Comparison of ENCODE assay signal across 19 cellular contexts in genomic region chr14:54785111-54785777, GRCh38.
DNase-seq lines count a peak whose midpoint lies in the region; ATAC-seq and TF ChIP-seq lines count a peak whose summit lies in the region.
"Had no signal": no experiment of that assay in that cellular context is flagged by ENCODE, and none has a peak within 500 bp of the region (broad histone marks: within the 10 kb centered on the region; RNA-seq: fewer than 3 reads in every experiment).

No MANE protein-coding gene starts in this region.

- H3K36me3 ChIP-seq in liver (ENCODE audit: control insufficient read depth in 4 of 4, insufficient read depth in 3 of 4, low read depth in 1 of 4, low read length in 3 of 4), result peaks cover 2 to 20% (median 14%) of the 10 kb centered on the region in 4 donors
- no peaks in the 10 kb centered on the region for H3K36me3 ChIP-seq in CD8-positive, alpha-beta memory T cell (ENCODE audit: insufficient read depth, low read length)

- intact Hi-C loops in activated CD4-positive, alpha-beta T cell treated with anti-CD3 and anti-CD28 coated beads for 36 hours (cut with DNase I, micrococcal nuclease), result no loop called here

- peak overlapping the region in 1 of 3 donors; percentile 16 for H3K4me3 ChIP-seq in liver (ENCODE audit: low read depth in 1 of 3, low read length in 3 of 3)
- no peak overlapping the region for H3K4me3 ChIP-seq in CD8-positive, alpha-beta memory T cell (ENCODE audit: low read length)
- H3K4me3 ChIP-seq: hepatocyte had no signal

- H3K4me1 ChIP-seq in liver (ENCODE audit: control insufficient read depth in 4 of 4, insufficient read depth in 4 of 4, low read length in 3 of 4), result peaks cover 4 to 53% (median 27%) of the 10 kb centered on the region in 4 donors
- no peaks in the 10 kb centered on the region for H3K4me1 ChIP-seq in CD8-positive, alpha-beta memory T cell (ENCODE audit: insufficient read depth, low read length)
- H3K4me1 ChIP-seq: Caco-2 had no signal

- H3K27ac ChIP-seq in liver (ENCODE audit: low read depth in 1 of 2, low read length in 2 of 2), result peak overlapping the region; percentile 95 to 97
- H3K27ac ChIP-seq in CD8-positive, alpha-beta memory T cell (ENCODE audit: low read depth, low read length), result no peak overlapping the region
- H3K27ac ChIP-seq: hepatocyte had no signal

- CTCF ChIA-PET in activated CD4-positive, alpha-beta T cell treated with anti-CD3 and anti-CD28 coated beads, Interleukin-2, amount 10 ng/mL, durations not matched to agents 7 days and 5 days (lab: Charles Lee), result interaction anchor here (0.9 to 4.7 kb wide), 4 partner anchors 11 to 221 kb away, joined by 3 to 26 read pairs (median 4); no protein-coding TSS in a partner anchor
- CTCF ChIA-PET in activated CD4-positive, alpha-beta T cell treated with anti-CD3 and anti-CD28 coated beads for 36 hours (lab: Charles Lee), result interaction anchor here (0.6 to 3.8 kb wide), 5 partner anchors 11 to 221 kb away, joined by 3 to 11 read pairs (median 4); no protein-coding TSS in a partner anchor
- CTCF ChIA-PET in HEK293T (lab: Yijun Ruan, JAX), result interaction anchor here (1.2 to 1.4 kb wide), 2 partner anchors 9 to 12 kb away, joined by 3 to 9 read pairs; no protein-coding TSS in a partner anchor
- CTCF ChIA-PET in CD8-positive, alpha-beta memory T cell (lab: Charles Lee), result interaction anchor here (0.8 to 2.1 kb wide), 3 partner anchors 9 to 221 kb away, joined by 3 to 6 read pairs (median 3); no protein-coding TSS in a partner anchor

- no peak for TF ChIP-seq RAD21 in liver (IDR thresholded peaks at IDR 0.05)

- H3K9me3 ChIP-seq in liver (ENCODE audit: control insufficient read depth in 4 of 4, low read length in 3 of 4), result no peaks in the 10 kb centered on the region
- H3K9me3 ChIP-seq in CD8-positive, alpha-beta memory T cell (ENCODE audit: low read length), result no peaks in the 10 kb centered on the region
- H3K9me3 ChIP-seq: Caco-2 had no signal

- peaks cover 3% of the 10 kb centered on the region for H3K27me3 Mint-ChIP-seq in activated CD4-positive, alpha-beta T cell treated with anti-CD3 and anti-CD28 coated beads, Interleukin-2, amount 10 ng/mL, durations not matched to agents 7 days and 5 days
- H3K27me3 Mint-ChIP-seq in activated CD4-positive, alpha-beta T cell treated with anti-CD3 and anti-CD28 coated beads for 36 hours, result peaks cover 6% of the 10 kb centered on the region
- no peaks in the 10 kb centered on the region for H3K27me3 Mint-ChIP-seq in chondrocyte (ENCODE audit: low read depth)
- peaks cover 3 to 4% of the 10 kb centered on the region in 2 donors for H3K27me3 Mint-ChIP-seq in CD8-positive, alpha-beta memory T cell
- H3K27me3 Mint-ChIP-seq: activated naive CD8-positive, alpha-beta T cell treated with anti-CD3 and anti-CD28 coated beads, Interleukin-2, amount 10 ng/mL, durations not matched to agents 7 days and 5 days; B cell had no signal

- no peak for TF ChIP-seq CTCF in chondrocyte (IDR thresholded peaks at IDR 0.05)
- no peak for TF ChIP-seq CTCF in liver (IDR thresholded peaks at IDR 0.05; ENCODE audit: low read depth, low read length, missing input control)

- H3K9ac ChIP-seq in liver (ENCODE audit: low read depth in 1 of 2, low read length in 2 of 2), result peak overlapping the region; percentile 40 to 73

- H3K36me3 Mint-ChIP-seq in activated CD4-positive, alpha-beta T cell treated with anti-CD3 and anti-CD28 coated beads, Interleukin-2, amount 10 ng/mL, durations not matched to agents 7 days and 5 days (ENCODE audit: low read depth), result no peaks in the 10 kb centered on the region
- no peaks in the 10 kb centered on the region for H3K36me3 Mint-ChIP-seq in activated CD4-positive, alpha-beta T cell treated with anti-CD3 and anti-CD28 coated beads for 36 hours (ENCODE audit: low read depth)
- H3K36me3 Mint-ChIP-seq in chondrocyte (ENCODE audit: low read depth), result peaks cover 53% of the 10 kb centered on the region
- no peaks in the 10 kb centered on the region for H3K36me3 Mint-ChIP-seq in CD8-positive, alpha-beta memory T cell
- H3K36me3 Mint-ChIP-seq: activated naive CD8-positive, alpha-beta T cell treated with anti-CD3 and anti-CD28 coated beads, Interleukin-2, amount 10 ng/mL, durations not matched to agents 7 days and 5 days had no signal

- WGBS in liver, result 61% methylated on average over 8 of the region's 8 CpGs

- no peak for DNase-seq in activated CD4-positive, alpha-beta T cell treated with anti-CD3 and anti-CD28 coated beads, Interleukin-2, amount 10 ng/mL, durations not matched to agents 7 days and 5 days
- DNase-seq in activated CD4-positive, alpha-beta T cell treated with anti-CD3 and anti-CD28 coated beads for 36 hours, result no peak
- DNase-seq in chondrocyte (ENCODE audit: low spot score), result peak; percentile 39
- DNase-seq in HEK293T (ENCODE audit: extremely low spot score), result no peak
- DNase-seq in GOT3 (lab: John Stamatoyannopoulos, UW), result no peak
- DNase-seq in CD8-positive, alpha-beta memory T cell, result no peak
- DNase-seq: activated naive CD8-positive, alpha-beta T cell treated with anti-CD3 and anti-CD28 coated beads, Interleukin-2, amount 10 ng/mL, durations not matched to agents 7 days and 5 days; dermis blood vessel endothelial cell; NCI-H1436 treated with DMSO at 0.1 percent for 48 hours; NCI-H226; retina; stimulated activated CD4-positive, alpha-beta T cell treated with anti-CD3 and anti-CD28 coated beads, Interleukin-15, amount 100 ng/mL, for 24 hours; T1000 had no signal

- H3K27me3 ChIP-seq in liver (ENCODE audit: control insufficient read depth in 4 of 4, insufficient read depth in 4 of 4, low read length in 3 of 4), result no peaks in the 10 kb centered on the region
- no peaks in the 10 kb centered on the region for H3K27me3 ChIP-seq in CD8-positive, alpha-beta memory T cell (ENCODE audit: insufficient read depth, low read length, poor library complexity, severe bottlenecking)
- H3K27me3 ChIP-seq: hepatocyte had no signal

- H3K27ac Mint-ChIP-seq in activated CD4-positive, alpha-beta T cell treated with anti-CD3 and anti-CD28 coated beads, Interleukin-2, amount 10 ng/mL, durations not matched to agents 7 days and 5 days, result peak overlapping the region; percentile 46
- no peak overlapping the region for H3K27ac Mint-ChIP-seq in activated CD4-positive, alpha-beta T cell treated with anti-CD3 and anti-CD28 coated beads for 36 hours
- peak overlapping the region; percentile 61 for H3K27ac Mint-ChIP-seq in chondrocyte (ENCODE audit: unreplicated experiment)
- H3K27ac Mint-ChIP-seq in CD8-positive, alpha-beta memory T cell, result no peak overlapping the region
- H3K27ac Mint-ChIP-seq: activated naive CD8-positive, alpha-beta T cell treated with anti-CD3 and anti-CD28 coated beads, Interleukin-2, amount 10 ng/mL, durations not matched to agents 7 days and 5 days; activated T-helper 2 cell treated with anti-CD3 and anti-CD28 coated beads, Interferon-gamma antibody, Interleukin-2, Interleukin-4, amounts not matched to agents 10 μg/mL and 5 μg/mL and 100 μg/mL, durations not matched to agents 14 hours and 24 hours and 36 hours; B cell had no signal

- POLR2A ChIA-PET in activated CD4-positive, alpha-beta T cell treated with anti-CD3 and anti-CD28 coated beads, Interleukin-2, amount 10 ng/mL, durations not matched to agents 7 days and 5 days (lab: Charles Lee), result no interaction called here
- POLR2A ChIA-PET in activated CD4-positive, alpha-beta T cell treated with anti-CD3 and anti-CD28 coated beads for 36 hours (lab: Charles Lee), result no interaction called here
- POLR2A ChIA-PET in HEK293T (lab: Yijun Ruan, JAX), result interaction anchor here (1.2 kb wide), 1 partner anchor 11 kb away, joined by 3 read pairs; no protein-coding TSS in a partner anchor
- POLR2A ChIA-PET in CD8-positive, alpha-beta memory T cell (lab: Charles Lee), result no interaction called here

- no peak overlapping the region for H3K4me3 Mint-ChIP-seq in activated CD4-positive, alpha-beta T cell treated with anti-CD3 and anti-CD28 coated beads, Interleukin-2, amount 10 ng/mL, durations not matched to agents 7 days and 5 days
- no peak overlapping the region for H3K4me3 Mint-ChIP-seq in activated CD4-positive, alpha-beta T cell treated with anti-CD3 and anti-CD28 coated beads for 36 hours
- no peak overlapping the region for H3K4me3 Mint-ChIP-seq in chondrocyte (ENCODE audit: unreplicated experiment)
- H3K4me3 Mint-ChIP-seq in CD8-positive, alpha-beta memory T cell, result no peak overlapping the region
- H3K4me3 Mint-ChIP-seq: activated naive CD8-positive, alpha-beta T cell treated with anti-CD3 and anti-CD28 coated beads, Interleukin-2, amount 10 ng/mL, durations not matched to agents 7 days and 5 days; B cell had no signal

- H3K4me1 Mint-ChIP-seq in activated CD4-positive, alpha-beta T cell treated with anti-CD3 and anti-CD28 coated beads, Interleukin-2, amount 10 ng/mL, durations not matched to agents 7 days and 5 days, result peaks cover 20% of the 10 kb centered on the region
- H3K4me1 Mint-ChIP-seq in activated CD4-positive, alpha-beta T cell treated with anti-CD3 and anti-CD28 coated beads for 36 hours, result peaks cover 8% of the 10 kb centered on the region
- peaks cover 3% of the 10 kb centered on the region for H3K4me1 Mint-ChIP-seq in chondrocyte (ENCODE audit: low read depth)
- no peaks in the 10 kb centered on the region for H3K4me1 Mint-ChIP-seq in CD8-positive, alpha-beta memory T cell

- no peak for ATAC-seq in activated CD4-positive, alpha-beta T cell treated with anti-CD3 and anti-CD28 coated beads for 36 hours
- ATAC-seq in activated CD4-positive, CD25-positive, alpha-beta regulatory T cell treated with anti-CD3 and anti-CD28 coated beads, Interleukin-2, amount 50 U/mL, for 24 hours, result no peak

- H3K9me3 Mint-ChIP-seq in activated CD4-positive, alpha-beta T cell treated with anti-CD3 and anti-CD28 coated beads, Interleukin-2, amount 10 ng/mL, durations not matched to agents 7 days and 5 days, result no peaks in the 10 kb centered on the region
- no peaks in the 10 kb centered on the region for H3K9me3 Mint-ChIP-seq in activated CD4-positive, alpha-beta T cell treated with anti-CD3 and anti-CD28 coated beads for 36 hours (ENCODE audit: low read depth)
- H3K9me3 Mint-ChIP-seq in chondrocyte (ENCODE audit: low read depth), result no peaks in the 10 kb centered on the region
- H3K9me3 Mint-ChIP-seq in CD8-positive, alpha-beta memory T cell, result no peaks in the 10 kb centered on the region
- H3K9me3 Mint-ChIP-seq: activated naive CD8-positive, alpha-beta T cell treated with anti-CD3 and anti-CD28 coated beads, Interleukin-2, amount 10 ng/mL, durations not matched to agents 7 days and 5 days; activated T-helper 2 cell treated with anti-CD3 and anti-CD28 coated beads, Interferon-gamma antibody, Interleukin-2, Interleukin-4, amounts not matched to agents 10 μg/mL and 5 μg/mL and 100 μg/mL, durations not matched to agents 14 hours and 24 hours and 36 hours had no signal

TF ChIP-seq in liver, 16 proteins besides CTCF, POLR2A, EP300 and RAD21 (continues in another document):
- TF ChIP-seq HNF4G (IDR thresholded peaks at IDR 0.05), result no peak

TF ChIP-seq in HEK293T, 16 proteins besides CTCF, POLR2A, EP300 and RAD21 (continues in another document):
- TF ChIP-seq BHLHE40 (IDR thresholded peaks at IDR 0.05; ENCODE audit: borderline replicate concordance) (no peak), ARNT (IDR thresholded peaks at IDR 0.05) (no peak)

Comparison
In these comparisons a context has a peak if more than half of its experiments do, and no peak if none do; other contexts are left out.
1. H3K27ac Mint-ChIP-seq: peak in activated CD4-positive, alpha-beta T cell treated with anti-CD3 and anti-CD28 coated beads, Interleukin-2, amount 10 ng/mL, durations not matched to agents 7 days and 5 days (single experiment) and chondrocyte (single experiment); none in activated CD4-positive, alpha-beta T cell treated with anti-CD3 and anti-CD28 coated beads for 36 hours (single experiment) and CD8-positive, alpha-beta memory T cell (0 of 8).